Comparison of ENCODE assay signal across 10 cellular contexts in the genomic region with DNA sequence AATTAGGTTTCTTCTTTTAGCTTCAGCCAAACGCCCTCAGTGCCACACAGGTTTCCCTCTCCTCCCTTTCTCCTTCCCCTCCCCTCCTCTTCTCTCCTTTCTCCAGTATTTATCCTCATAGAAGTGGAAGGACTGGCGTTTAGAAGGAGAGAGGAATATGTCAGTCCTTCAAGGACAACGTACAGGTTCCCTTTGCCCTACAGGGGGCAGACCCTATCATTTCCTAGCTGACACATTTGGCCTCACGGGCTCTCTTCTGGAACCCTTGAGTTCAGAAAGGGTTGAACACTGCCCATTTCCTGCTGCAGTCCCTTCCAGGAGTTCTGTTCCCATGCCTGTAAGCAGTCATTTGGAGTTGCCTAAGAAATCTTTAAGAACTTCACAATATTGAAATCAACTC. TPM values are rescaled to one million over a fixed set of nuclear protein-coding genes. Genes with fewer than 3 reads are reported as not detected.
DNase-seq lines count a peak whose midpoint lies in the region; ATAC-seq, FAIRE-seq and TF ChIP-seq lines count a peak whose summit lies in the region.
"Had no signal": no experiment of that assay in that cellular context is flagged by ENCODE, and none has a peak within 500 bp of the region (broad histone marks: within the 10 kb centered on the region; RNA-seq: fewer than 3 reads in every experiment).

No MANE protein-coding gene starts in this region.

- no peaks in the 10 kb centered on the region for H3K79me2 ChIP-seq in HCT116 (ENCODE audit: insufficient read depth, low read length)

- H3K27ac Mint-ChIP-seq in activated T-helper 2 cell treated with anti-CD3 and anti-CD28 coated beads, Interferon-gamma antibody, Interleukin-2, Interleukin-4, amounts not matched to agents 10 μg/mL and 5 μg/mL and 100 μg/mL, durations not matched to agents 14 hours and 24 hours and 36 hours = no peak overlapping the region
- H3K27ac Mint-ChIP-seq: activated B cell treated with CpG ODN at 0.5 μM for 24 hours had no signal

- H3K27me3 Mint-ChIP-seq in activated T-helper 2 cell treated with anti-CD3 and anti-CD28 coated beads, Interferon-gamma antibody, Interleukin-2, Interleukin-4, amounts not matched to agents 10 μg/mL and 5 μg/mL and 100 μg/mL, durations not matched to agents 14 hours and 24 hours and 36 hours (ENCODE audit: low read depth) = peaks cover 52% of the 10 kb centered on the region

- H3K9me3 ChIP-seq in HCT116 (ENCODE audit: control insufficient read depth in 1 of 2, insufficient read depth in 1 of 2, low read depth in 1 of 2, low read length in 2 of 2) (no peaks in the 10 kb centered on the region), Panc1 (ENCODE audit: control insufficient read depth, insufficient read depth, low read depth, low read length) (no peaks in the 10 kb centered on the region)

- H3K4me3 Mint-ChIP-seq in activated T-helper 2 cell treated with anti-CD3 and anti-CD28 coated beads, Interferon-gamma antibody, Interleukin-2, Interleukin-4, amounts not matched to agents 10 μg/mL and 5 μg/mL and 100 μg/mL, durations not matched to agents 14 hours and 24 hours and 36 hours (ENCODE audit: low read depth) = no peak overlapping the region
- H3K4me3 Mint-ChIP-seq: activated B cell treated with CpG ODN at 0.5 μM for 24 hours; central memory CD8-positive, alpha-beta T cell had no signal

- H3K27me3 ChIP-seq in HCT116 (ENCODE audit: insufficient read depth, low read length) (no peaks in the 10 kb centered on the region), Panc1 (ENCODE audit: control insufficient read depth, insufficient read depth, low read length) (no peaks in the 10 kb centered on the region)

- H3K4me3 ChIP-seq in HCT116 (replicated peaks in 1 of 2; ENCODE audit: low read depth in 1 of 2, low read length in 2 of 2) (no peak overlapping the region), Panc1 (ENCODE audit: low read depth in 2 of 2, low read length in 2 of 2) (no peak overlapping the region)

- H3K9me3 Mint-ChIP-seq in activated T-helper 2 cell treated with anti-CD3 and anti-CD28 coated beads, Interferon-gamma antibody, Interleukin-2, Interleukin-4, amounts not matched to agents 10 μg/mL and 5 μg/mL and 100 μg/mL, durations not matched to agents 14 hours and 24 hours and 36 hours = no peaks in the 10 kb centered on the region
- H3K9me3 Mint-ChIP-seq: activated B cell treated with CpG ODN at 0.5 μM for 24 hours; central memory CD8-positive, alpha-beta T cell had no signal

- no peaks in the 10 kb centered on the region for H3K36me3 Mint-ChIP-seq in activated T-helper 2 cell treated with anti-CD3 and anti-CD28 coated beads, Interferon-gamma antibody, Interleukin-2, Interleukin-4, amounts not matched to agents 10 μg/mL and 5 μg/mL and 100 μg/mL, durations not matched to agents 14 hours and 24 hours and 36 hours (ENCODE audit: low read depth)

- H3K9ac ChIP-seq in HCT116 (ENCODE audit: low read length) = no peak overlapping the region

- peak; percentile 41 for TF ChIP-seq CTCF in D721Med (IDR thresholded peaks at IDR 0.05; ENCODE audit: insufficient read depth, missing control alignments)
- TF ChIP-seq CTCF in HCT116 (IDR thresholded peaks at IDR 0.05 in 2 of 3, conservative IDR thresholded peaks at IDR 0.05 in 1 of 3; ENCODE audit: borderline replicate concordance in 1 of 3, insufficient read depth in 1 of 3, low read depth in 2 of 3, low read length in 2 of 3) = peak; percentile 40 to 58 (median 57); a peak in 4 of 6 replicates
- peak; percentile 75 for TF ChIP-seq CTCF in Panc1 (IDR thresholded peaks at IDR 0.05)

- H2AFZ ChIP-seq in HCT116 (ENCODE audit: low read depth, low read length, poor library complexity, severe bottlenecking) = peak overlapping the region; percentile 51

- H4K20me1 ChIP-seq in HCT116 (ENCODE audit: insufficient read depth) = no peaks in the 10 kb centered on the region

- H3K36me3 ChIP-seq in HCT116 (ENCODE audit: control insufficient read depth in 1 of 2, insufficient read depth in 2 of 2, low read length in 2 of 2) (no peaks in the 10 kb centered on the region), Panc1 (ENCODE audit: control insufficient read depth, insufficient read depth, low read length) (no peaks in the 10 kb centered on the region)

- POLR2A ChIA-PET in HCT116 (lab: Charles Lee) = interaction anchor here (1.2 kb wide), 1 partner anchor 941 kb away, joined by 3 read pairs; no protein-coding TSS in a partner anchor
- POLR2A ChIA-PET in Panc1 (lab: Charles Lee) = no interaction called here

- H3K27ac ChIP-seq in HCT116 (ENCODE audit: low read depth, low read length) = no peak overlapping the region
- H3K27ac ChIP-seq in Panc1 (ENCODE audit: low read length) = peak overlapping the region; percentile 3; the same call in 1 of the 2 replicates

- no peak for TF ChIP-seq POLR2A in HCT116 (IDR thresholded peaks at IDR 0.05; ENCODE audit: borderline replicate concordance, extremely low read depth, insufficient read depth, insufficient read length)

- no peak for FAIRE-seq in D721Med (lab: Jason Lieb, UNC)

- RAD21 ChIA-PET in HCT116 (lab: Charles Lee; ENCODE audit: low non-redundant PET in 1 of 2, low total read pairs in 2 of 2, uncharacterized antibody in 2 of 2, unreplicated experiment in 2 of 2) = interaction anchor here in 1 of 2 experiments (0.7 kb wide), 1 partner anchor 941 kb away, joined by 3 read pairs; no protein-coding TSS in a partner anchor

- CTCF ChIA-PET in HCT116 (lab: Charles Lee) (interaction anchor here (0.8 to 4.5 kb wide), 13 partner anchors 10 to 944 kb away, joined by 3 to 75 read pairs (median 4); no protein-coding TSS in a partner anchor), Panc1 (lab: Charles Lee) (interaction anchor here (3.2 kb wide), 1 partner anchor 48 kb away, joined by 18 read pairs; no protein-coding TSS in a partner anchor)

- in situ Hi-C loops in Panc1 (cut with HindIII; ENCODE audit: low pct_unique_long_range_greater_than_20kb, low sequenced_read_pairs) = no loop called here

- intact Hi-C loops in HCT116 (cut with micrococcal nuclease) = loop anchor here (10.0 kb wide), 2 partner anchors 484 to 644 kb away; no protein-coding TSS in a partner anchor
- intact Hi-C loops in Panc1 (cut with micrococcal nuclease; ENCODE audit: unreplicated experiment) = loop anchor here (5.0 kb wide), 1 partner anchor 347 kb away; no protein-coding TSS in a partner anchor
- intact Hi-C loops in activated T-helper 2 cell treated with anti-CD3 and anti-CD28 coated beads, Interferon-gamma antibody, Interleukin-2, Interleukin-4, amounts not matched to agents 10 μg/mL and 5 μg/mL and 100 μg/mL, durations not matched to agents 14 hours and 24 hours and 36 hours (cut with micrococcal nuclease) = loop anchor here (1.0 kb wide), 1 partner anchor 49 kb away; no protein-coding TSS in a partner anchor

- H3K4me1 ChIP-seq in HCT116 (ENCODE audit: control insufficient read depth in 1 of 2, insufficient read depth in 2 of 2, low read length in 2 of 2) (peaks cover 0 to 14% of the 10 kb centered on the region in 2 experiments; a peak in 1 of 4 replicates), Panc1 (ENCODE audit: control insufficient read depth, insufficient read depth, low read length) (peaks cover 21% of the 10 kb centered on the region; the same call in 1 of the 2 replicates)

- H3K9me2 ChIP-seq in HCT116 (ENCODE audit: insufficient read depth) = no peaks in the 10 kb centered on the region

- no TSS peak for BruUV-seq in HCT116 (replicated peaks; lab: Mats Ljungman, UMichigan)
- no TSS peak for BruUV-seq in Panc1 (replicated peaks; lab: Mats Ljungman, UMichigan)

- ATAC-seq in HCT116 = peak; percentile 77
- peak; percentile 64 for ATAC-seq in Panc1

- no peak overlapping the region for H3K4me2 ChIP-seq in HCT116 (ENCODE audit: low read length)

- DNase-seq in D721Med (ENCODE audit: insufficient read length, low spot score) (no peak), HCT116 (ENCODE audit: low read depth, low spot score) (peak; percentile 43), Panc1 (ENCODE audit: low read depth, low spot score) (no peak), iPS DF 19.7 (ENCODE audit: low read depth, low spot score) (peak; percentile 42), anterior cingulate cortex (lab: John Stamatoyannopoulos, UW) (no peak), amniotic stem cell (lab: John Stamatoyannopoulos, UW) (no peak), NCI-H1048 (lab: John Stamatoyannopoulos, UW) (no peak)
- no peak for DNase-seq in activated T-helper 2 cell treated with anti-CD3 and anti-CD28 coated beads, Interferon-gamma antibody, Interleukin-2, Interleukin-4, amounts not matched to agents 10 μg/mL and 5 μg/mL and 100 μg/mL, durations not matched to agents 14 hours and 24 hours and 36 hours (ENCODE audit: low spot score)
- DNase-seq: activated B cell treated with CpG ODN at 0.5 μM for 24 hours had no signal

- H3K4me1 Mint-ChIP-seq in activated T-helper 2 cell treated with anti-CD3 and anti-CD28 coated beads, Interferon-gamma antibody, Interleukin-2, Interleukin-4, amounts not matched to agents 10 μg/mL and 5 μg/mL and 100 μg/mL, durations not matched to agents 14 hours and 24 hours and 36 hours (ENCODE audit: low read depth) = peaks cover 6% of the 10 kb centered on the region

- peak; percentile 48 for TF ChIP-seq RAD21 in HCT116 (IDR thresholded peaks at IDR 0.05; ENCODE audit: low read depth)

TF ChIP-seq in HCT116, 20 proteins besides CTCF, POLR2A, EP300 and RAD21 (continues in another document):
- TF ChIP-seq EZH2phosphoT487 (IDR thresholded peaks at IDR 0.05; ENCODE audit: borderline replicate concordance) (no peak), SIN3A (IDR thresholded peaks at IDR 0.05; ENCODE audit: low read depth) (no peak), CBX3 (IDR thresholded peaks at IDR 0.05; ENCODE audit: low read depth) (no peak)
- TF ChIP-seq, protein P1, sequence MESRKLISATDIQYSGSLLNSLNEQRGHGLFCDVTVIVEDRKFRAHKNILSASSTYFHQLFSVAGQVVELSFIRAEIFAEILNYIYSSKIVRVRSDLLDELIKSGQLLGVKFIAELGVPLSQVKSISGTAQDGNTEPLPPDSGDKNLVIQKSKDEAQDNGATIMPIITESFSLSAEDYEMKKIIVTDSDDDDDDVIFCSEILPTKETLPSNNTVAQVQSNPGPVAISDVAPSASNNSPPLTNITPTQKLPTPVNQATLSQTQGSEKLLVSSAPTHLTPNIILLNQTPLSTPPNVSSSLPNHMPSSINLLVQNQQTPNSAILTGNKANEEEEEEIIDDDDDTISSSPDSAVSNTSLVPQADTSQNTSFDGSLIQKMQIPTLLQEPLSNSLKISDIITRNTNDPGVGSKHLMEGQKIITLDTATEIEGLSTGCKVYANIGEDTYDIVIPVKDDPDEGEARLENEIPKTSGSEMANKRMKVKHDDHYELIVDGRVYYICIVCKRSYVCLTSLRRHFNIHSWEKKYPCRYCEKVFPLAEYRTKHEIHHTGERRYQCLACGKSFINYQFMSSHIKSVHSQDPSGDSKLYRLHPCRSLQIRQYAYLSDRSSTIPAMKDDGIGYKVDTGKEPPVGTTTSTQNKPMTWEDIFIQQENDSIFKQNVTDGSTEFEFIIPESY (IDR thresholded peaks at IDR 0.05; ENCODE audit: extremely low read depth, insufficient replicate concordance, low read length) = no peak

RNA-seq across cellular contexts. Expression of gene CDCA7, which starts 46.1 kb away (rescaled TPM):
- 57.9 TPM for total RNA-seq in HCT116 (2021; ENCODE audit: unreplicated experiment)
- polyA plus RNA-seq in HCT116 (2012) = 12.9 and 20.0 TPM in 2 replicates
- total RNA-seq in Panc1 (2021; ENCODE audit: unreplicated experiment) = 60.5 TPM
- polyA plus RNA-seq in Panc1 (2012; ENCODE audit: insufficient read length) = 38.8 TPM
- 128 and 129 TPM in 2 replicates for total RNA-seq in activated T-helper 2 cell treated with anti-CD3 and anti-CD28 coated beads, Interferon-gamma antibody, Interleukin-2, Interleukin-4, amounts not matched to agents 10 μg/mL and 5 μg/mL and 100 μg/mL, durations not matched to agents 14 hours and 24 hours and 36 hours

Comparison
In these comparisons a context has a peak if more than half of its experiments do, and no peak if none do; other contexts are left out.
1. DNase-seq: peak in HCT116 (single experiment) and iPS DF 19.7 (single experiment); none in D721Med (single experiment), Panc1 (single experiment), anterior cingulate cortex (0 of 58), amniotic stem cell (single experiment), NCI-H1048 (single experiment) and activated T-helper 2 cell treated with anti-CD3 and anti-CD28 coated beads, Interferon-gamma antibody, Interleukin-2, Interleukin-4, amounts not matched to agents 10 μg/mL and 5 μg/mL and 100 μg/mL, durations not matched to agents 14 hours and 24 hours and 36 hours (single experiment).
2. Peak in every context shown above with its lines, with median percentiles within 50 percentile points of each other: CTCF ChIP-seq.